ENCODE assay signal across 11 cellular contexts in the genomic region with DNA sequence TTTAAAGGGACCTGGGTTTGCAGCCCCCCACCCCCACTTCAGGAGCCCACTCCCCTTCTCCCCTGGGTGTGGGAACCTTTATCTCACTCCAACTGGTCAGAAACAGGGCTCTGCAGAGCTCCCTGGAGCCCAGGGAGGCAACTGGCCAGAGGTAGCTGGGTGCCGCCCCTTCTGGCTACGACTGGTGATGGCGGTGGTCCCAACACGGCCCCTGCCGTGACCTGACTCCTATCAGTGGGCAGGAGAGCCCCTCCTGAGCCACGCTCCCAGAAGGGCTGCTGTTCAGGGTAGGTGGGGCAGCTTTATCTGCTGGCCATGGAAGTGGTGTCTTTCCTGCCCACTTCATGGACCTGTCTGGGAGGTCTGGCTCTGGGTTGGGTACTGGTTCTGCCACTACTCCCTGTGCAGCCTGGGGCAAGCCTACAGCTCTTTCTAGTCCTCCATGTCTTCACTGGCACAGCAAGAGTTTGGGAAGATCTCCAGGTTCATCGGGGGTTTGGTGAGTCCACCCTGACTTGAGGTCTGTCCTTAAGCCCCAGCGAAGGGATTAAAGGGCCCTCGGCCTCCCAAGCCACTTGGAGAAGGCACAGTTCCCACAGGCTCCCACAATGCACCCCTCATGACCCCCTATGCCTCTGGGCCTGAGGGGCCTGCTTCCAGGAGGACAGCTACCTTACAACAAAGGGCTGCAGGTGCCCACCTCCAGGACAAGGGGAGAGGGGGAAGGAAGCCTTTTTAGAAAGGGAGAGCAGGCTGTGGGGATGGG. TPM values are rescaled to one million over a fixed set of nuclear protein-coding genes. Genes with fewer than 3 reads are reported as not detected.
DNase-seq lines count a peak whose midpoint lies in the region; ATAC-seq and TF ChIP-seq lines count a peak whose summit lies in the region.
"Had no signal": no experiment of that assay in that cellular context is flagged by ENCODE, and none has a peak within 500 bp of the region (broad histone marks: within the 10 kb centered on the region; RNA-seq: fewer than 3 reads in every experiment).

No MANE protein-coding gene starts in this region.

- no peaks in the 10 kb centered on the region for H3K9me3 ChIP-seq in cardiac muscle cell (ENCODE audit: low read depth)
- no peaks in the 10 kb centered on the region for H3K9me3 ChIP-seq in esophagus muscularis mucosa

- H3K4me1 ChIP-seq in cardiac muscle cell (ENCODE audit: low read depth), result peaks cover 38% of the 10 kb centered on the region
- H3K4me1 ChIP-seq in esophagus muscularis mucosa, result peaks cover 44 to 51% (median 50%) of the 10 kb centered on the region in 4 donors
- no peaks in the 10 kb centered on the region for H3K4me1 ChIP-seq in urinary bladder (ENCODE audit: insufficient read depth)

- DNase-seq in cardiac muscle cell (ENCODE audit: low read depth in 1 of 2, low spot score in 1 of 2), result no peak
- no peak for DNase-seq in Right ventricle myocardium superior
- DNase-seq in esophagus muscularis mucosa (ENCODE audit: extremely low spot score), result no peak
- no peak for DNase-seq in osteocyte (ENCODE audit: extremely low spot score, unreplicated experiment)
- no peak for DNase-seq in stimulated activated CD4-positive, alpha-beta T cell treated with anti-CD3 and anti-CD28 coated beads, Interleukin-15, amount 100 ng/mL, for 24 hours
- DNase-seq: activated naive CD4-positive, alpha-beta T cell treated with Interleukin-2 at 50 U/mL for 16 hours; effector CD8-positive, alpha-beta T cell; GM23248 had no signal

- H3K27ac ChIP-seq in cardiac muscle cell, result peak overlapping the region; percentile 99
- H3K27ac ChIP-seq in esophagus muscularis mucosa (replicated peaks in 1 of 4), result peak overlapping the region; percentile 37 to 100 (median 97)
- peak overlapping the region; percentile 46 for H3K27ac ChIP-seq in urinary bladder (ENCODE audit: low read depth)

- H3K4me3 ChIP-seq in cardiac muscle cell (no peak overlapping the region), esophagus muscularis mucosa (no peak overlapping the region), urinary bladder (ENCODE audit: low read depth, low read length) (no peak overlapping the region)
- H3K4me3 ChIP-seq: GM23248 had no signal

- H3K4me3 Mint-ChIP-seq in osteocyte (ENCODE audit: unreplicated experiment), result no peak overlapping the region

- TF ChIP-seq POLR2A in esophagus muscularis mucosa (IDR thresholded peaks at IDR 0.05; ENCODE audit: low read depth), result no peak

- H3K27me3 ChIP-seq in cardiac muscle cell (no peaks in the 10 kb centered on the region), esophagus muscularis mucosa (no peaks in the 10 kb centered on the region)

- no peaks in the 10 kb centered on the region for H3K9me3 Mint-ChIP-seq in osteocyte (ENCODE audit: unreplicated experiment)

- H3K4me1 Mint-ChIP-seq in osteocyte (ENCODE audit: unreplicated experiment), result peaks cover 40% of the 10 kb centered on the region

- no peaks in the 10 kb centered on the region for H3K27me3 Mint-ChIP-seq in osteocyte (ENCODE audit: unreplicated experiment)

- TF ChIP-seq CTCF in cardiac muscle cell (IDR thresholded peaks at IDR 0.05; ENCODE audit: low read depth, low read length) (no peak), esophagus muscularis mucosa (IDR thresholded peaks at IDR 0.05) (no peak), osteocyte (IDR thresholded peaks at IDR 0.05) (no peak)

- WGBS in esophagus muscularis mucosa, result 63% methylated on average over 4 of the region's 9 CpGs
- WGBS in urinary bladder, result 58% methylated on average over 9 of the region's 9 CpGs

- H3K36me3 Mint-ChIP-seq in osteocyte (ENCODE audit: unreplicated experiment), result peaks cover 4% of the 10 kb centered on the region

- H3K36me3 ChIP-seq in cardiac muscle cell (no peaks in the 10 kb centered on the region), esophagus muscularis mucosa (peaks cover 0 to 22% (median 15%) of the 10 kb centered on the region in 4 donors), urinary bladder (ENCODE audit: insufficient read depth) (no peaks in the 10 kb centered on the region)

- intact Hi-C loops in Right ventricle myocardium superior (cut with DNase I), result no loop called here
- intact Hi-C loops in esophagus muscularis mucosa (cut with DNase I), result no loop called here

- ATAC-seq in Right ventricle myocardium superior (ENCODE audit: poor library complexity), result no peak
- no peak for ATAC-seq in GM21737 (IDR thresholded peaks at IDR 0.05; ENCODE audit: unreplicated experiment)
- no peak for ATAC-seq in GM21390 (IDR thresholded peaks at IDR 0.05; ENCODE audit: unreplicated experiment)

- H3K27ac Mint-ChIP-seq in osteocyte (ENCODE audit: unreplicated experiment), result peak overlapping the region; percentile 52

- TF ChIP-seq EP300 in esophagus muscularis mucosa (IDR thresholded peaks at IDR 0.05), result no peak

RNA-seq across cellular contexts. Expression of gene SREBF1, which starts 5.5 kb away (rescaled TPM):
- 36.4 and 45.9 TPM in 2 replicates for total RNA-seq in cardiac muscle cell
- polyA plus RNA-seq in cardiac muscle cell, result 28.5 and 38.9 TPM in 2 replicates
- 14.7 TPM for total RNA-seq in Right ventricle myocardium superior
- total RNA-seq in esophagus muscularis mucosa, result 10 to 100 TPM; 28.1 to 62.6 (median 39.7) TPM
- 78.0 and 86.9 TPM in 2 replicates for total RNA-seq in osteocyte
- 21.1 TPM for total RNA-seq in urinary bladder
- polyA plus RNA-seq in urinary bladder, result 56.2 TPM

Comparison
In these comparisons a context has a peak if more than half of its experiments do, and no peak if none do; other contexts are left out.
1. H3K27ac ChIP-seq: peak in every context shown above with its lines; median percentile 99 in cardiac muscle cell; 97 in esophagus muscularis mucosa; 46 in urinary bladder.